ENCODE assay signal across 4 cellular contexts in the genomic region with DNA sequence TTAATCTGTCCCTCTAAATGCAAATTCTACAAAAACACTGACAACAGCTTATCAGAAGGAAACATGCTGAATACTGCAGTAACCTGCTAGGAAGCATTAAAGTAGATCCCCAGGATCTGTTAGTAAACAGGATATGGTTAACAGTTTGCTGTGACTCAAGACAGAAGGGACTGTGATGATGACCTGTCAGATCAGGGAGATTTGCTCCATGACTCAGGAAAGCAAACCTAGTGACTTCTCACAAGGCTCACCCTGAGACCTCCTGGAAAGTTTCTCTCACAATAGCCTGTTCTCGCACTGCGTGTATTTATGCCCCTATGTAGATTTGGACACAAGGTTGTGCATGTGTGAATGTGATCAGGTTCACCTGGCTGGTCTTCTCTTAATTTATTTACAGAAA. TPM values are rescaled to one million over a fixed set of nuclear protein-coding genes. Genes with fewer than 3 reads are reported as not detected.
"Had no signal": no experiment of that assay in that cellular context is flagged by ENCODE, and none has a peak within 500 bp of the region (broad histone marks: within the 10 kb centered on the region; RNA-seq: fewer than 3 reads in every experiment).

No MANE protein-coding gene starts in this region.

RNA-seq across cellular contexts. Expression of a gene that starts 8.5 kb away (rescaled TPM):
- total RNA-seq: HT-29, NCI-H460, Right ventricle myocardium superior, SJSA1 had no signal
